1 cellular context compared by ENCODE assay signal in the genomic region with DNA sequence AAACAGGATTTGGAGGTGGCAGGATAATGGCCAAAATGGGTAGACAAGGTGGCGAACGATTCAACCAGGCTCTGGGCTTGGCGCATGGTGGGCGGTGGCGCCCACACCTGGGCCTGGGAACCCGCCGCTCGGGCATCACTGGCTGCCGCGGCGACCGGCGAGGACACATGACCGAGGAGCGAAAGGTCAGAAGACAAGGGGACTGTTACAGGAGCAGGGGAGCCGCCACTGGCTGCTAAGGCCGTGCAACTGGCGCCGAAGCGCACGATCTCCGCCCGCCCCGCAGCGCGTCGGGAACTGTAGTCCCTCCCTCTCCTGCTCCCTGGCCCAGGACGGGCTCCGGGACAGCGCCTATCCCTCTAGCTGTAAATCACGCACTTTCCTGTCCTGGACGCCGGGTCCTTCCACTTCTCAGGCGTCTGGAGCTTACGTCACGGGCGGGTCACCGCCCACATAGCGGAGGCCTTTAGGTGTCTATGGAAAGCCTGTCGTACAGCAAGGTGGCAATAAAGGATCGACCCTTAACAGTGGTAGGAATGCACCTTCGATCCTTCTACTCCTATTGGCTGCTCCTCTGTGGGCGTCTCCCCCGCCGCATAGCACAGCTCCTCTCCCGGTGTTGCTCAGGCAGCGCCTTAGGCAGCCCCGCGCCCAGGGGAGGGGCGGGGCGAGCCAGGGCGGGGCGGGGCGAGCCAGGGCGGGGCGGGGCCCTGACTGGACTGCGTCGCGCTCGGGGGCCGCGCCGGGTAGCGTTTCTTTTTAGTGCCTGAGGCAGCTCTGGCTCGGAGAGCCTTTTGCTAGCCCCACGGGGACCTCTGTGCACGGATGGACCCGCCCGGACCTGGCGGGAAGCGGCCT.
TF ChIP-seq lines count a peak whose summit lies in the region.

A gene with protein sequence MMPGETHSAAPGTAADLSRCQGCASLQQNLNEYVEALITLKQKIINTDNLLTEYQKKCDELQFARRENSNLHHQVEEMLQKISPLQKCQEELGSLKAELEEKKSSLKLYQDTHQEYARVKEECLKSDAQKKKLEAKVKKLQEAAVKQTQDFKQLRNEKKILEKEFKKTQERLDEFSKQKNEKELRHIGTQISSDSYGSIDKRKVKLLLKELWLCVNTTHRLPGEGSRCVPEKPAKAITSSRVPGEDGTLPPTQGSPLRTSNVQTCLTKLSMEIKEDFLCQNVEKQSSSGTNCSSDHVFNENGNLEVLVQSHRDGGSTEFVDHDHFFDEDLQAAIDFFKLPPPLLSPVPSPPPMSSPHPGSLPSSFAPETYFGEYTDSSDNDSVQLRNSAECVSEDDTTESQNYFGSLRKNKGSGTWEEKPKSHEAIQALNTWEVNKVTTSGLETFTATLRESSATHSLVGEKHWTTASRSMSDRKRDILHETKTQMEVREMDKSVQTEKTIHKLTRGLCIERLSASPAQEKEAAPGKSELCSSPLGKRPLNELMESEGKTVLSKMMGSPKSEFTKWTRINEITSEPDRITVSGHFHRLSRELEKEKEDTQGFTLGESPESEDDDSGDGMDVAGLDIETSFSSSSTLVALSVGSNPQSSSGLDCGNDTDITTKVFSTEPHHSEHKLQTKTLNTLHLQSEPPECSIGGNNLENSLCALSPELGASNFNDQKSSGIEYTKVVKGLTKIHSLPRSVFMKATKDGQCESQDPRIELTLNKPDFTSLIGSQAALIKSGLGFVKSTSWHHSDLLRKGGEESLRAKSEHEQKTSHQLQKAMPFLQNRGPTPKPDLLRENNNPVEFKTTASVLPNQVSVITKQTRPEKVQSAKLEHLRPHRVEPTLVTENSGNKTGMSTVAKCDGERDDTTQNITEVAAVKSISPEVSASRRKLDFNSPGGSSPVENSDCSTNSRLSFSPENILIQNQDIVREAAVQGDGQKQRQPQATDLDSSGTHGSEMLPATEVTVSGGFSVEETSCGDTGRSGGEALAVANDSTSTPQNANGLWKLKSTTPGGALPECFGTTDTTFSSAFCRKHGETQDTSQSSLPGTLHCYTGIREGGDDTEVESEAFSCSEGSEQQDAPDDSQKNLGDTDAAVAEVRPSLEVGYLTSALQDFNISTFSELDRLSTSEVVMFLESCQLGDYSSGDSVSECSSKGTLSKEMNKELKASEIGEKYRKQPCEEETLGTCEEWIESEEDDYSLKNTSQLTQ (N-terminal part only) (plus strand): TSS at position 717 of the 858 bp plus-strand sequence. CDS start 239 bp downstream, outside the sequence.

TF ChIP-seq in HepG2, 621 proteins besides CTCF, POLR2A, EP300 and RAD21 (continued from another document and continues in another):
- TF ChIP-seq, protein P1, sequence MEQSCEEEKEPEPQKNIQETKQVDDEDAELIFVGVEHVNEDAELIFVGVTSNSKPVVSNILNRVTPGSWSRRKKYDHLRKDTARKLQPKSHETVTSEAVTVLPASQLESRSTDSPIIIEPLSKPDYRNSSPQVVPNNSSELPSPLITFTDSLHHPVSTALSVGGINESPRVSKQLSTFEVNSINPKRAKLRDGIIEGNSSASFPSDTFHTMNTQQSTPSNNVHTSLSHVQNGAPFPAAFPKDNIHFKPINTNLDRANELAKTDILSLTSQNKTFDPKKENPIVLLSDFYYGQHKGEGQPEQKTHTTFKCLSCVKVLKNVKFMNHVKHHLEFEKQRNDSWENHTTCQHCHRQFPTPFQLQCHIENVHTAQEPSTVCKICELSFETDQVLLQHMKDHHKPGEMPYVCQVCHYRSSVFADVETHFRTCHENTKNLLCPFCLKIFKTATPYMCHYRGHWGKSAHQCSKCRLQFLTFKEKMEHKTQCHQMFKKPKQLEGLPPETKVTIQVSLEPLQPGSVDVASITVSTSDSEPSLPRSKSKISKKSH (CRISPR knock-in tag; IDR thresholded peaks at IDR 0.05; ENCODE audit: borderline replicate concordance): peak; percentile 84
- TF ChIP-seq PRPF4 (IDR thresholded peaks at IDR 0.05; ENCODE audit: low read depth, low read length, poor library complexity, severe bottlenecking) (no peak), ZNF781 (CRISPR knock-in tag; IDR thresholded peaks at IDR 0.05; ENCODE audit: borderline replicate concordance, not compliant biosample characterization) (peak; percentile 62), ZFP82 (CRISPR knock-in tag; IDR thresholded peaks at IDR 0.05; ENCODE audit: borderline replicate concordance) (no peak), RBFOX2 (IDR thresholded peaks at IDR 0.05; ENCODE audit: low read depth, low read length) (peak; percentile 83), ZNF510 (CRISPR knock-in tag; IDR thresholded peaks at IDR 0.05; ENCODE audit: low read depth) (no peak), PCBP2 (optimal IDR thresholded peaks at IDR 0.05; ENCODE audit: low read depth, low read length, poor library complexity, severe bottlenecking) (no peak), ZNF317 (CRISPR knock-in tag; IDR thresholded peaks at IDR 0.05) (no peak), FOXO4 (CRISPR knock-in tag; conservative IDR thresholded peaks at IDR 0.05) (no peak), ZSCAN30 (CRISPR knock-in tag; IDR thresholded peaks at IDR 0.05) (no peak), HDAC2 (CRISPR knock-in tag; IDR thresholded peaks at IDR 0.05) (peak; percentile 74; the same call in 1 of the 2 replicates), KAT7 (CRISPR knock-in tag; IDR thresholded peaks at IDR 0.05; ENCODE audit: borderline replicate concordance) (peak; percentile 37; the same call in 1 of the 2 replicates), ZFX (CRISPR knock-in tag; IDR thresholded peaks at IDR 0.05; ENCODE audit: low read depth) (peak; percentile 84), PRMT3 (CRISPR knock-in tag; IDR thresholded peaks at IDR 0.05; ENCODE audit: borderline replicate concordance, low read depth) (no peak), ZNF768 (CRISPR knock-in tag; IDR thresholded peaks at IDR 0.05) (peak; percentile 36; the same call in 1 of the 2 replicates), ZBTB44 (CRISPR knock-in tag; IDR thresholded peaks at IDR 0.05) (no peak), ZMYM4 (CRISPR knock-in tag; IDR thresholded peaks at IDR 0.05) (peak; percentile 93), AGO1 (IDR thresholded peaks at IDR 0.05; ENCODE audit: low read depth, low read length, poor library complexity, severe bottlenecking) (peak; percentile 47), JUND (CRISPR knock-in tag; IDR thresholded peaks at IDR 0.05) (no peak), AHR (CRISPR knock-in tag; IDR thresholded peaks at IDR 0.05) (no peak), FOXK1 (CRISPR knock-in tag; IDR thresholded peaks at IDR 0.05; ENCODE audit: borderline replicate concordance, low read depth) (peak; percentile 74), ZNF558 (CRISPR knock-in tag; IDR thresholded peaks at IDR 0.05; ENCODE audit: borderline replicate concordance) (no peak), ZMYM3 (CRISPR knock-in tag; IDR thresholded peaks at IDR 0.05) (no peak), NAIF1 (CRISPR knock-in tag; IDR thresholded peaks at IDR 0.05; ENCODE audit: borderline replicate concordance) (no peak), ARNTL (CRISPR knock-in tag; IDR thresholded peaks at IDR 0.05) (peak; percentile 70; the same call in 1 of the 2 replicates), KMT2B (CRISPR knock-in tag; IDR thresholded peaks at IDR 0.05) (peak; percentile 81), ZNF569 (CRISPR knock-in tag; IDR thresholded peaks at IDR 0.05; ENCODE audit: borderline replicate concordance) (no peak), ZNF776 (CRISPR knock-in tag; IDR thresholded peaks at IDR 0.05) (no peak), ZNF382 (CRISPR knock-in tag; IDR thresholded peaks at IDR 0.05; ENCODE audit: borderline replicate concordance) (no peak), NCOR1 (IDR thresholded peaks at IDR 0.05; ENCODE audit: borderline replicate concordance, low read length) (peak; percentile 55; the same call in 1 of the 2 replicates), ZFP36L1 (CRISPR knock-in tag; IDR thresholded peaks at IDR 0.05) (no peak), ZNF740 (CRISPR knock-in tag; IDR thresholded peaks at IDR 0.05) (no peak), HNRNPLL (IDR thresholded peaks at IDR 0.05; ENCODE audit: low read depth, low read length, poor library complexity, severe bottlenecking) (peak; percentile 91), DPF2 (CRISPR knock-in tag; IDR thresholded peaks at IDR 0.05; ENCODE audit: borderline replicate concordance, low read depth) (no peak), MXD4 (CRISPR knock-in tag; IDR thresholded peaks at IDR 0.05) (peak; percentile 85; the same call in 1 of the 2 replicates), CBX2 (IDR thresholded peaks at IDR 0.05; ENCODE audit: low read depth, low read length) (no peak), CBX2 (CRISPR knock-in tag; IDR thresholded peaks at IDR 0.05; ENCODE audit: low read depth) (no peak)
- TF ChIP-seq, protein P2, sequence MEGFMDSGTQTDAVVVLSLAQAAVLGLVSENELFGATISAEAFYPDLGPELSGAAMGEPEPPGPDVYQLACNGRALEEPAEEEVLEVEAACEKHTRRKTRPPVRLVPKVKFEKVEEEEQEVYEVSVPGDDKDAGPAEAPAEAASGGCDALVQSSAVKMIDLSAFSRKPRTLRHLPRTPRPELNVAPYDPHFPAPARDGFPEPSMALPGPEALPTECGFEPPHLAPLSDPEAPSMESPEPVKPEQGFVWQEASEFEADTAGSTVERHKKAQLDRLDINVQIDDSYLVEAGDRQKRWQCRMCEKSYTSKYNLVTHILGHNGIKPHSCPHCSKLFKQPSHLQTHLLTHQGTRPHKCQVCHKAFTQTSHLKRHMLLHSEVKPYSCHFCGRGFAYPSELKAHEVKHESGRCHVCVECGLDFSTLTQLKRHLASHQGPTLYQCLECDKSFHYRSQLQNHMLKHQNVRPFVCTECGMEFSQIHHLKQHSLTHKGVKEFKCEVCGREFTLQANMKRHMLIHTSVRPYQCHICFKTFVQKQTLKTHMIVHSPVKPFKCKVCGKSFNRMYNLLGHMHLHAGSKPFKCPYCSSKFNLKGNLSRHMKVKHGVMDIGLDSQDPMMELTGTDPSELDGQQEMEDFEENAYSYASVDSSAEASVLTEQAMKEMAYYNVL (CRISPR knock-in tag; IDR thresholded peaks at IDR 0.05; ENCODE audit: borderline replicate concordance): no peak
- TF ChIP-seq, protein P3, sequence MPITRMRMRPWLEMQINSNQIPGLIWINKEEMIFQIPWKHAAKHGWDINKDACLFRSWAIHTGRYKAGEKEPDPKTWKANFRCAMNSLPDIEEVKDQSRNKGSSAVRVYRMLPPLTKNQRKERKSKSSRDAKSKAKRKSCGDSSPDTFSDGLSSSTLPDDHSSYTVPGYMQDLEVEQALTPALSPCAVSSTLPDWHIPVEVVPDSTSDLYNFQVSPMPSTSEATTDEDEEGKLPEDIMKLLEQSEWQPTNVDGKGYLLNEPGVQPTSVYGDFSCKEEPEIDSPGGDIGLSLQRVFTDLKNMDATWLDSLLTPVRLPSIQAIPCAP (CRISPR knock-in tag; IDR thresholded peaks at IDR 0.05; ENCODE audit: low read depth): no peak
- TF ChIP-seq, protein P4, sequence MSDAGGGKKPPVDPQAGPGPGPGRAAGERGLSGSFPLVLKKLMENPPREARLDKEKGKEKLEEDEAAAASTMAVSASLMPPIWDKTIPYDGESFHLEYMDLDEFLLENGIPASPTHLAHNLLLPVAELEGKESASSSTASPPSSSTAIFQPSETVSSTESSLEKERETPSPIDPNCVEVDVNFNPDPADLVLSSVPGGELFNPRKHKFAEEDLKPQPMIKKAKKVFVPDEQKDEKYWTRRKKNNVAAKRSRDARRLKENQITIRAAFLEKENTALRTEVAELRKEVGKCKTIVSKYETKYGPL (CRISPR knock-in tag; IDR thresholded peaks at IDR 0.05): no peak
- TF ChIP-seq, protein P5, sequence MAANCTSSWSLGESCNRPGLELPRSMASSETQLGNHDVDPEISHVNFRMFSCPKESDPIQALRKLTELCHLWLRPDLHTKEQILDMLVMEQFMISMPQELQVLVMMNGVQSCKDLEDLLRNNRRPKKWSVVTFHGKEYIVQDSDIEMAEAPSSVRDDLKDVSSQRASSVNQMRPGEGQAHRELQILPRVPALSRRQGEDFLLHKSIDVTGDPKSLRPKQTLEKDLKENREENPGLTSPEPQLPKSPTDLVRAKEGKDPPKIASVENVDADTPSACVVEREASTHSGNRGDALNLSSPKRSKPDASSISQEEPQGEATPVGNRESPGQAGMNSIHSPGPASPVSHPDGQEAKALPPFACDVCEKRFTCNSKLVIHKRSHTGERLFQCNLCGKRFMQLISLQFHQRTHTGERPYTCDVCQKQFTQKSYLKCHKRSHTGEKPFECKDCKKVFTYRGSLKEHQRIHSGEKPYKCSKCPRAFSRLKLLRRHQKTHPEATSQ (CRISPR knock-in tag; IDR thresholded peaks at IDR 0.05; ENCODE audit: borderline replicate concordance): 0 out of 2 replicates have a peak, but pooled peaks have one; percentile 51
- TF ChIP-seq, protein P6, sequence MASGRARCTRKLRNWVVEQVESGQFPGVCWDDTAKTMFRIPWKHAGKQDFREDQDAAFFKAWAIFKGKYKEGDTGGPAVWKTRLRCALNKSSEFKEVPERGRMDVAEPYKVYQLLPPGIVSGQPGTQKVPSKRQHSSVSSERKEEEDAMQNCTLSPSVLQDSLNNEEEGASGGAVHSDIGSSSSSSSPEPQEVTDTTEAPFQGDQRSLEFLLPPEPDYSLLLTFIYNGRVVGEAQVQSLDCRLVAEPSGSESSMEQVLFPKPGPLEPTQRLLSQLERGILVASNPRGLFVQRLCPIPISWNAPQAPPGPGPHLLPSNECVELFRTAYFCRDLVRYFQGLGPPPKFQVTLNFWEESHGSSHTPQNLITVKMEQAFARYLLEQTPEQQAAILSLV (CRISPR knock-in tag; IDR thresholded peaks at IDR 0.05; ENCODE audit: borderline replicate concordance): 0 out of 2 replicates have a peak, but pooled peaks have one; percentile 23
